In the genomic region with DNA sequence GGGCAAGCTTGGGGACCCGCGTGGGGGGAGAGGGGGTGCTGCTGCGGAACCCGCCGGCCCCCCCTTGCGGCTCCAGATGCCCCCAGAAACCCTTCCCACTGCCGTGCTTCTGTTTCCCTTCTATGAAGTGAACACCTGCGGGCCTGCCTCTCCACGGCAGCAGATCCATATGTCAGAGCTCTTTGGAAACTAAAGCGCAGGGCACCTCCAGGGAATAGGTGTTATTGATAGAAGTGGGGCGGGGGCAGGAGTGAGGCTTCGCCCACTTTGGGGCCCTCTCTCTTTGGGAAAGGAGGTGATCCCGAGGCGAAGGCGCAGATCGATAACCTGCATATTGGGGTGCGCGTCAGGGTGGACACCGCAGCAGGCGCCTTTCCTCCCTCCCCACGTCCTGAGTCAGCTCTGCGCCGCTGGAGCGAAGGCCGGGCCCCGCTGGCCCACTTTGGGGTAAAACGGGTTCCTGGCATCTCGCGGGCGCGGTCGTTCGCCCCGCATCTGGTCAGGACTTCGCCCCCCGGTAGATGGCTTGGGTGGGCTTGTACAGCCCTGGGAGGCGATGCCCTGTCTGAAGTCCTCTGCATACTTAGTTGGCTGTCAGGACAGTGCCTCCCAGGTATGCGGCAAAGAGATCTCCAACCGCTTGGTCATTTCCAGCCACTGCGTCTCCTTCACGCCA, we compare ENCODE assay signal across 8 cellular contexts. TPM values are rescaled to one million over a fixed set of nuclear protein-coding genes. Genes with fewer than 3 reads are reported as not detected.
A peak's percentile ranks its signal among the peaks of the same experiment; 100 is the strongest.
DNase-seq lines count a peak whose midpoint lies in the region; ATAC-seq, FAIRE-seq and TF ChIP-seq lines count a peak whose summit lies in the region.

No MANE protein-coding gene starts in this region.

- no peaks in the 10 kb centered on the region for H3K9me3 ChIP-seq in tibial artery

- DNase-seq in activated CD8-positive, alpha-beta memory T cell treated with anti-CD3 and anti-CD28 coated beads, Interleukin-2, amount 50 U/mL, for 4 hours = peak; percentile 26
- no peak for DNase-seq in activated CD8-positive, alpha-beta memory T cell treated with anti-CD3 and anti-CD28 coated beads, Interleukin-2, amount 50 U/mL, for 48 hours
- DNase-seq in OCI-M1 (lab: John Stamatoyannopoulos, UW) = peak; percentile 53
- no peak for DNase-seq in bronchial epithelial cell (ENCODE audit: low read depth)
- peak in 1 of 2 donors; percentile 19 for DNase-seq in memory B cell (ENCODE audit: low spot score in 2 of 2)
- DNase-seq in tibial artery = peak in 1 of 2 donors; percentile 66
- DNase-seq in HCEC 1CT = no peak
- DNase-seq in HuH-7.5 (ENCODE audit: low spot score) = no peak

- peak overlapping the region; percentile 73 for H3K27ac Mint-ChIP-seq in memory B cell

- peaks cover 0 to 25% (median 17%) of the 10 kb centered on the region in 4 donors for H3K4me1 ChIP-seq in tibial artery

- peak overlapping the region; percentile 96 for H3K4me3 Mint-ChIP-seq in memory B cell

- H3K27ac ChIP-seq in tibial artery = peak overlapping the region; percentile 70 to 80

- H3K4me3 ChIP-seq in bronchial epithelial cell (ENCODE audit: low read depth, low read length) = peak overlapping the region; percentile 73
- H3K4me3 ChIP-seq in tibial artery = peak overlapping the region; percentile 84 to 95

- no peaks in the 10 kb centered on the region for H3K27me3 Mint-ChIP-seq in memory B cell

- H3K36me3 ChIP-seq in bronchial epithelial cell (ENCODE audit: control insufficient read depth, insufficient read depth, low read length) = no peaks in the 10 kb centered on the region
- no peaks in the 10 kb centered on the region for H3K36me3 ChIP-seq in tibial artery

- H3K36me3 Mint-ChIP-seq in memory B cell = no peaks in the 10 kb centered on the region

- H3K4me1 Mint-ChIP-seq in memory B cell = peaks cover 14% of the 10 kb centered on the region

- H3K9me3 Mint-ChIP-seq in memory B cell = no peaks in the 10 kb centered on the region

- ATAC-seq in memory B cell (ENCODE audit: low read depth) = peak; percentile 2

- FAIRE-seq in bronchial epithelial cell (lab: Jason Lieb, UNC) = no peak

- H3K27me3 ChIP-seq in bronchial epithelial cell (ENCODE audit: control insufficient read depth, insufficient read depth, low read length) = no peaks in the 10 kb centered on the region
- H3K27me3 ChIP-seq in tibial artery = no peaks in the 10 kb centered on the region

- intact Hi-C loops in tibial artery (cut with DNase I; ENCODE audit: low total_unique reads) = no loop called here

- TF ChIP-seq CTCF in bronchial epithelial cell (IDR thresholded peaks at IDR 0.05; ENCODE audit: insufficient read depth, low read length, severe bottlenecking) (no peak), tibial artery (IDR thresholded peaks at IDR 0.05) (no peak)

RNA-seq across cellular contexts. Expression of a gene that starts 0.5 kb away (rescaled TPM):
- 36.3 and 39.0 TPM in 2 replicates for total RNA-seq in bronchial epithelial cell

RNA-seq across cellular contexts. Expression of a gene that starts 19.8 kb away (rescaled TPM):
- total RNA-seq in bronchial epithelial cell = 20.2 and 26.1 TPM in 2 replicates

RNA-seq across cellular contexts. Expression of a gene that starts 52.0 kb away (rescaled TPM):
- total RNA-seq in bronchial epithelial cell = 2.6 and 3.9 TPM in 2 replicates

Comparison
In these comparisons a context has a peak if more than half of its experiments do, and no peak if none do; other contexts are left out.
1. DNase-seq: peak in activated CD8-positive, alpha-beta memory T cell treated with anti-CD3 and anti-CD28 coated beads, Interleukin-2, amount 50 U/mL, for 4 hours (single experiment) and OCI-M1 (single experiment); none in activated CD8-positive, alpha-beta memory T cell treated with anti-CD3 and anti-CD28 coated beads, Interleukin-2, amount 50 U/mL, for 48 hours (single experiment), bronchial epithelial cell (single experiment), HCEC 1CT (single experiment) and HuH-7.5 (single experiment).